ENCODE assay signal across 9 cellular contexts in the genomic region with DNA sequence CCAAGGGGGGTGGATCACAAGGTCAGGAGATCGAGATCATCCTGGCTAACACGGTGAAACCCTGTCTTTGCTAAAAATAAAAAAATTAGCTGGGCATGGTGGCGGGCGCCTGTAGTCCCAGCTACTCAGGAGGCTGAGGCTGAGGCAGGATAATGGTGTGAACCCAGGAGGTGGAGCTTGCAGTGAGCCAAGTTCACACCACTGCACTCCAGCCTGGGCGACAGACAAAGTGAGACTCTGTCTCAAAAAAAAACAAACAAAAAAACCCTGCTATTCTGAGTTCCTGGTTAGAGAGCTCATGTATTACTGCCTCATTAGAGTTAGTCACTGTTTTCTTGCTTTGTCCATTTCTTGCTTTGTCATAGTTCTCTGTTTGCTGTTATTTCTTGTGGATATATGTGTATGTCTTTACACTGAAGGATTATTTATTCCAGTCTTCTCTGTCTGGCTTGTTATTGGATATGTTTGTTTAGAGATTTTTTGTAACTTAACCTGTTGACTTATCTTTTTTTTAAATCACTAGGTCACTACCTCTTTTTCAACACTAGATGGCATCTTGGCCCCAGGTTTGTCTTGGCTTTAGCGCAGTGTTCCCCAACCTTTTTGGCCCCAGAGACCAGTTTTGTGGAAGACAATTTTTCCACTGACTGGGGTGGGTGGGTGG. TPM values are rescaled to one million over a fixed set of nuclear protein-coding genes. Genes with fewer than 3 reads are reported as not detected.
DNase-seq lines count a peak whose midpoint lies in the region; ATAC-seq and TF ChIP-seq lines count a peak whose summit lies in the region.
"Had no signal": no experiment of that assay in that cellular context is flagged by ENCODE, and none has a peak within 500 bp of the region (broad histone marks: within the 10 kb centered on the region; RNA-seq: fewer than 3 reads in every experiment).

No MANE protein-coding gene starts in this region.

- TF ChIP-seq CTCF in KMS-11 (conservative IDR thresholded peaks at IDR 0.05; ENCODE audit: low read depth, low read length): peak; percentile 54
- peak; percentile 20 to 39 (median 23) for TF ChIP-seq CTCF in ascending aorta (IDR thresholded peaks at IDR 0.05)
- peak in 2 of 4 experiments; percentile 20 to 36 for TF ChIP-seq CTCF in gastroesophageal sphincter (IDR thresholded peaks at IDR 0.05)

- intact Hi-C loops in ascending aorta (cut with DNase I): no loop called here

- H4K20me1 ChIP-seq in KMS-11 (ENCODE audit: insufficient read depth): no peaks in the 10 kb centered on the region

- H3K4me3 Mint-ChIP-seq in activated naive CD8-positive, alpha-beta T cell treated with anti-CD3 and anti-CD28 coated beads, Interleukin-2, amount 50 U/mL, for 24 hours: no peak overlapping the region
- H3K4me3 Mint-ChIP-seq: activated naive CD8-positive, alpha-beta T cell had no signal

- H3K9me3 ChIP-seq in ascending aorta (peaks cover 0 to 20% of the 10 kb centered on the region in 2 donors), gastroesophageal sphincter (peaks cover 0 to 21% (median 0%) of the 10 kb centered on the region in 3 donors)

- 92 to 95% methylated on average over 2 to 4 of the region's 6 CpGs for WGBS in gastroesophageal sphincter (ENCODE audit: low coverage in 1 of 2), 2 donors

- peaks cover 35% of the 10 kb centered on the region for H3K4me1 ChIP-seq in KMS-11 (ENCODE audit: low read depth, poor library complexity, severe bottlenecking)
- H3K4me1 ChIP-seq in ascending aorta: peaks cover 3 to 9% of the 10 kb centered on the region in 2 donors
- peaks cover 0 to 22% (median 5%) of the 10 kb centered on the region in 3 donors for H3K4me1 ChIP-seq in gastroesophageal sphincter

- no peak overlapping the region for H3K27ac Mint-ChIP-seq in activated naive CD8-positive, alpha-beta T cell treated with anti-CD3 and anti-CD28 coated beads, Interleukin-2, amount 50 U/mL, for 24 hours
- H3K27ac Mint-ChIP-seq: activated naive CD8-positive, alpha-beta T cell had no signal

- peaks cover 15% of the 10 kb centered on the region for H3K4me1 Mint-ChIP-seq in activated naive CD8-positive, alpha-beta T cell treated with anti-CD3 and anti-CD28 coated beads, Interleukin-2, amount 50 U/mL, for 24 hours

- no peak overlapping the region for H3K27ac ChIP-seq in KMS-11
- no peak overlapping the region for H3K27ac ChIP-seq in ascending aorta
- H3K27ac ChIP-seq in gastroesophageal sphincter: no peak overlapping the region

- H2AFZ ChIP-seq in KMS-11 (ENCODE audit: low read depth): no peak overlapping the region

- no peak overlapping the region for H3K4me3 ChIP-seq in KMS-11 (IDR thresholded peaks at IDR 0.05; ENCODE audit: insufficient read depth, low read depth, low read length)
- no peak overlapping the region for H3K4me3 ChIP-seq in ascending aorta
- no peak overlapping the region for H3K4me3 ChIP-seq in gastroesophageal sphincter

- no peak for ATAC-seq in activated naive CD8-positive, alpha-beta T cell treated with anti-CD3 and anti-CD28 coated beads, Interleukin-2, amount 50 U/mL, for 24 hours
- ATAC-seq in gastroesophageal sphincter: no peak

- no peak for TF ChIP-seq EP300 in gastroesophageal sphincter (IDR thresholded peaks at IDR 0.05)

- H3K27me3 Mint-ChIP-seq in activated naive CD8-positive, alpha-beta T cell treated with anti-CD3 and anti-CD28 coated beads, Interleukin-2, amount 50 U/mL, for 24 hours: no peaks in the 10 kb centered on the region
- H3K27me3 Mint-ChIP-seq: activated naive CD8-positive, alpha-beta T cell had no signal

- H3K36me3 Mint-ChIP-seq in activated naive CD8-positive, alpha-beta T cell treated with anti-CD3 and anti-CD28 coated beads, Interleukin-2, amount 50 U/mL, for 24 hours (ENCODE audit: low read depth): peaks cover 43% of the 10 kb centered on the region

- H3K9me3 Mint-ChIP-seq in activated naive CD8-positive, alpha-beta T cell treated with anti-CD3 and anti-CD28 coated beads, Interleukin-2, amount 50 U/mL, for 24 hours: peaks cover 15% of the 10 kb centered on the region

- peak; percentile 44 for DNase-seq in EL
- DNase-seq in ascending aorta (ENCODE audit: low spot score in 2 of 2): no peak
- DNase-seq in lung microvascular endothelial cell (ENCODE audit: low read depth in 2 of 2): peak; percentile 34 to 50
- DNase-seq in activated naive CD8-positive, alpha-beta T cell treated with anti-CD3 and anti-CD28 coated beads, Interleukin-2, amount 50 U/mL, for 24 hours: no peak
- DNase-seq in globus pallidus (ENCODE audit: low spot score): no peak
- DNase-seq in NCI-H2107 treated with DMSO at 0.1 percent for 48 hours (lab: John Stamatoyannopoulos, UW; ENCODE audit: unreplicated experiment): no peak

- H3K9ac ChIP-seq in KMS-11: no peak overlapping the region

- peaks cover 5% of the 10 kb centered on the region; the same call in 1 of the 2 replicates for H3K36me3 ChIP-seq in KMS-11 (ENCODE audit: insufficient read depth)
- H3K36me3 ChIP-seq in ascending aorta: no peaks in the 10 kb centered on the region
- H3K36me3 ChIP-seq in gastroesophageal sphincter: peaks cover 0 to 7% of the 10 kb centered on the region in 2 donors

- H3K4me2 ChIP-seq in KMS-11: no peak overlapping the region

- peaks cover 49% of the 10 kb centered on the region for H3K79me2 ChIP-seq in KMS-11 (ENCODE audit: insufficient read depth, low read depth)

- TF ChIP-seq POLR2A in gastroesophageal sphincter (IDR thresholded peaks at IDR 0.05): no peak

- H3K27me3 ChIP-seq in KMS-11 (ENCODE audit: insufficient read depth, low read depth) (no peaks in the 10 kb centered on the region), ascending aorta (no peaks in the 10 kb centered on the region), gastroesophageal sphincter (no peaks in the 10 kb centered on the region)

RNA-seq across cellular contexts. Expression of a gene that starts 17.0 kb away (rescaled TPM):
- total RNA-seq in ascending aorta (93.4 TPM), lung microvascular endothelial cell (4.1 and 5.8 TPM in 2 replicates), gastroesophageal sphincter (10 to 100 TPM in 2 of 4 donors, 1 to 10 TPM in 2; 6.5 to 12.1 (median 8.7) TPM)

RNA-seq across cellular contexts. Expression of a gene that starts 54.3 kb away (rescaled TPM):
- 53.1 TPM for total RNA-seq in ascending aorta
- 5.0 and 7.1 TPM in 2 replicates for total RNA-seq in lung microvascular endothelial cell
- total RNA-seq in gastroesophageal sphincter: 10 to 100 TPM; 20.9 to 29.0 (median 23.5) TPM

RNA-seq across cellular contexts. Expression of a gene that starts 55.7 kb away (rescaled TPM):
- 17.7 TPM for total RNA-seq in ascending aorta
- 3.7 and 6.9 TPM in 2 replicates for total RNA-seq in lung microvascular endothelial cell
- 10 to 100 TPM; 16.7 to 36.6 (median 22.2) TPM for total RNA-seq in gastroesophageal sphincter

RNA-seq across cellular contexts. Expression of a gene that starts 55.8 kb away (rescaled TPM):
- 36.0 TPM for total RNA-seq in ascending aorta
- 28.5 and 36.7 TPM in 2 replicates for total RNA-seq in lung microvascular endothelial cell
- 10 to 100 TPM; 16.3 to 24.6 (median 17.7) TPM for total RNA-seq in gastroesophageal sphincter

Comparison
In these comparisons a context has a peak if more than half of its experiments do, and no peak if none do; other contexts are left out.
1. DNase-seq: peak in EL (single experiment) and lung microvascular endothelial cell (2 of 2); none in ascending aorta (0 of 2), activated naive CD8-positive, alpha-beta T cell treated with anti-CD3 and anti-CD28 coated beads, Interleukin-2, amount 50 U/mL, for 24 hours (single experiment), globus pallidus (single experiment) and NCI-H2107 treated with DMSO at 0.1 percent for 48 hours (single experiment).